10 cellular contexts compared by ENCODE assay signal in genomic region chr1:27153927-27154358, GRCh38. TPM values are rescaled to one million over a fixed set of nuclear protein-coding genes. Genes with fewer than 3 reads are reported as not detected.
DNase-seq lines count a peak whose midpoint lies in the region; ATAC-seq, FAIRE-seq and TF ChIP-seq lines count a peak whose summit lies in the region.
"Had no signal": no experiment of that assay in that cellular context is flagged by ENCODE, and none has a peak within 500 bp of the region (broad histone marks: within the 10 kb centered on the region; RNA-seq: fewer than 3 reads in every experiment).

No MANE protein-coding gene starts in this region.

- no peak for ATAC-seq in activated T-cell treated with anti-CD3 and anti-CD28 coated beads, Interleukin-2, amount 50 U/mL, for 4 hours
- ATAC-seq in memory B cell (ENCODE audit: low read depth) (no peak), GM18519 (IDR thresholded peaks at IDR 0.05; ENCODE audit: low FRiP score, unreplicated experiment) (no peak), GM18517 (IDR thresholded peaks at IDR 0.05; ENCODE audit: unreplicated experiment) (no peak)

- H3K4me3 ChIP-seq in astrocyte of the cerebellum (ENCODE audit: low read depth, low read length): peak overlapping the region; percentile 64
- H3K4me3 ChIP-seq in tibial nerve: peak overlapping the region in 2 of 4 donors; percentile 69 to 96

- peaks cover 57% of the 10 kb centered on the region for H3K4me1 Mint-ChIP-seq in activated T-cell treated with anti-CD3 and anti-CD28 coated beads, Interleukin-2, amount 50 U/mL, for 4 hours (ENCODE audit: low read depth)
- H3K4me1 Mint-ChIP-seq in memory B cell: peaks cover 48% of the 10 kb centered on the region

- in situ Hi-C loops in astrocyte of the cerebellum (cut with HindIII; ENCODE audit: low sequenced_read_pairs): no loop called here

- FAIRE-seq in D721Med (lab: Jason Lieb, UNC): no peak
- FAIRE-seq: frontal cortex had no signal

- H3K4me3 Mint-ChIP-seq in activated T-cell treated with anti-CD3 and anti-CD28 coated beads, Interleukin-2, amount 50 U/mL, for 4 hours: peak overlapping the region; percentile 90
- H3K4me3 Mint-ChIP-seq in memory B cell: peak overlapping the region; percentile 97

- TF ChIP-seq CTCF in astrocyte of the cerebellum (IDR thresholded peaks at IDR 0.05; ENCODE audit: low read depth, low read length, missing control alignments) (no peak), tibial nerve (IDR thresholded peaks at IDR 0.05) (no peak), D721Med (IDR thresholded peaks at IDR 0.05; ENCODE audit: insufficient read depth, missing control alignments) (no peak)

- no peaks in the 10 kb centered on the region for H3K27me3 Mint-ChIP-seq in activated T-cell treated with anti-CD3 and anti-CD28 coated beads, Interleukin-2, amount 50 U/mL, for 4 hours (ENCODE audit: low read depth)
- no peaks in the 10 kb centered on the region for H3K27me3 Mint-ChIP-seq in memory B cell

- no peaks in the 10 kb centered on the region for H3K9me3 ChIP-seq in tibial nerve

- no peak for DNase-seq in activated T-cell treated with anti-CD3 and anti-CD28 coated beads, Interleukin-2, amount 50 U/mL, for 4 hours
- DNase-seq in activated T-cell treated with anti-CD3 and anti-CD28 coated beads for 4 hours: no peak
- DNase-seq in astrocyte of the cerebellum (ENCODE audit: low read depth): no peak
- DNase-seq in memory B cell (ENCODE audit: low spot score in 2 of 2): no peak
- no peak for DNase-seq in tibial nerve (ENCODE audit: low spot score in 2 of 2)
- DNase-seq in D721Med (ENCODE audit: insufficient read length, low spot score): no peak
- DNase-seq: NCI-H1417 treated with DMSO at 0.1 percent for 48 hours had no signal

- H3K27ac Mint-ChIP-seq in memory B cell: peak overlapping the region; percentile 100

- H3K36me3 Mint-ChIP-seq in activated T-cell treated with anti-CD3 and anti-CD28 coated beads, Interleukin-2, amount 50 U/mL, for 4 hours (ENCODE audit: insufficient read depth): no peaks in the 10 kb centered on the region
- no peaks in the 10 kb centered on the region for H3K36me3 Mint-ChIP-seq in memory B cell

- 86 to 90% methylated on average over 21 of the region's 21 CpGs for WGBS in tibial nerve, 2 donors

- H3K27ac ChIP-seq in tibial nerve: peak overlapping the region in 3 of 4 donors; percentile 85 to 94 (median 92)

- H3K4me1 ChIP-seq in tibial nerve: peaks cover 0 to 62% (median 39%) of the 10 kb centered on the region in 4 donors

- no peaks in the 10 kb centered on the region for H3K9me3 Mint-ChIP-seq in activated T-cell treated with anti-CD3 and anti-CD28 coated beads, Interleukin-2, amount 50 U/mL, for 4 hours
- no peaks in the 10 kb centered on the region for H3K9me3 Mint-ChIP-seq in memory B cell

- no peaks in the 10 kb centered on the region for H3K27me3 ChIP-seq in tibial nerve

- no peaks in the 10 kb centered on the region for H3K36me3 ChIP-seq in tibial nerve

- TF ChIP-seq EP300 in tibial nerve (IDR thresholded peaks at IDR 0.05): no peak

- TF ChIP-seq POLR2A in tibial nerve (IDR thresholded peaks at IDR 0.05): no peak

RNA-seq across cellular contexts. Expression of gene SLC9A1, which starts 1.0 kb away (rescaled TPM):
- 10 to 100 TPM; 19.8 to 21.0 (median 19.8) TPM for total RNA-seq in activated T-cell treated with anti-CD3 and anti-CD28 coated beads, Interleukin-2, amount 50 U/mL, for 4 hours
- total RNA-seq in tibial nerve: 10 to 100 TPM in 1 of 4 donors, 1 to 10 TPM in 3; 5.9 to 21.9 (median 7.8) TPM
